1 cellular context compared by ENCODE assay signal in genomic region chr2:20539776-20540586, GRCh38.
A peak's percentile ranks its signal among the peaks of the same experiment; 100 is the strongest.
TF ChIP-seq lines count a peak whose summit lies in the region.

No MANE protein-coding gene starts in this region.

TF ChIP-seq in K562, 482 proteins besides CTCF, POLR2A, EP300 and RAD21:
- TF ChIP-seq ZNF592 (IDR thresholded peaks at IDR 0.05), result peak; percentile 79; the same call in 1 of the 2 replicates
- 0 out of 2 replicates have a peak, but pooled peaks have one; percentile 38 for TF ChIP-seq C11orf30 (IDR thresholded peaks at IDR 0.05; ENCODE audit: low read depth)
- peak; percentile 79; the same call in 1 of the 2 replicates for TF ChIP-seq ZBTB7A (IDR thresholded peaks at IDR 0.05; ENCODE audit: borderline replicate concordance, control insufficient read depth, low read depth, low read length)
- peak; percentile 61 for TF ChIP-seq MGA (IDR thresholded peaks at IDR 0.05)
- no peak for TF ChIP-seq CBFA2T2 (conservative IDR thresholded peaks at IDR 0.05)
- peak in 1 of 2 experiments; percentile 5 for TF ChIP-seq E2F6 (IDR thresholded peaks at IDR 0.05; ENCODE audit: borderline replicate concordance in 1 of 2, extremely low read depth in 1 of 2, insufficient read depth in 1 of 2, insufficient read length in 1 of 2, low read depth in 1 of 2, low read length in 1 of 2, poor library complexity in 1 of 2, severe bottlenecking in 1 of 2)
- TF ChIP-seq L3MBTL2 (IDR thresholded peaks at IDR 0.05), result peak; percentile 61
- no peak for TF ChIP-seq CBX1 (IDR thresholded peaks at IDR 0.05; ENCODE audit: low read depth)
- no peak for TF ChIP-seq GMEB1 (CRISPR knock-in tag; IDR thresholded peaks at IDR 0.05)
- TF ChIP-seq NFE2 (IDR thresholded peaks at IDR 0.05; ENCODE audit: low read depth), result no peak
- no peak for TF ChIP-seq ZNF511 (CRISPR knock-in tag; IDR thresholded peaks at IDR 0.05)
